In genomic region chr5:82275267-82275664, GRCh38 we compare ENCODE assay signal across 1 cellular context.
TF ChIP-seq lines count a peak whose summit lies in the region.

No MANE protein-coding gene starts in this region.

TF ChIP-seq in K562, 482 proteins besides CTCF, POLR2A, EP300 and RAD21 (continued from another document and continues in another):
- TF ChIP-seq, protein P1, sequence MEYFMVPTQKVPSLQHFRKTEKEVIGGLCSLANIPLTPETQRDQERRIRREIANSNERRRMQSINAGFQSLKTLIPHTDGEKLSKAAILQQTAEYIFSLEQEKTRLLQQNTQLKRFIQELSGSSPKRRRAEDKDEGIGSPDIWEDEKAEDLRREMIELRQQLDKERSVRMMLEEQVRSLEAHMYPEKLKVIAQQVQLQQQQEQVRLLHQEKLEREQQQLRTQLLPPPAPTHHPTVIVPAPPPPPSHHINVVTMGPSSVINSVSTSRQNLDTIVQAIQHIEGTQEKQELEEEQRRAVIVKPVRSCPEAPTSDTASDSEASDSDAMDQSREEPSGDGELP (CRISPR knock-in tag; IDR thresholded peaks at IDR 0.05; ENCODE audit: borderline replicate concordance), result no peak
- TF ChIP-seq TCF15 (CRISPR knock-in tag; IDR thresholded peaks at IDR 0.05) (no peak), MTA1 (IDR thresholded peaks at IDR 0.05; ENCODE audit: borderline replicate concordance) (no peak), CBFB (CRISPR knock-in tag; IDR thresholded peaks at IDR 0.05) (no peak), KDM1A (IDR thresholded peaks at IDR 0.05) (0 out of 4 replicates have a peak, but pooled peaks of 1 of the 2 experiments have one; percentile 6), ZNF551 (CRISPR knock-in tag; IDR thresholded peaks at IDR 0.05) (peak; percentile 83; the same call in 1 of the 2 replicates), RCOR1 (IDR thresholded peaks at IDR 0.05; ENCODE audit: borderline replicate concordance in 1 of 2, low read depth in 2 of 2, low read length in 2 of 2) (no peak), XRCC4 (IDR thresholded peaks at IDR 0.05; ENCODE audit: extremely low read depth, insufficient read depth, insufficient read length) (no peak), ZNF232 (CRISPR knock-in tag; IDR thresholded peaks at IDR 0.05) (no peak), POLR2H (tag; IDR thresholded peaks at IDR 0.05; ENCODE audit: low read depth) (peak; percentile 59; the same call in 1 of the 2 replicates), BRF2 (IDR thresholded peaks at IDR 0.05; ENCODE audit: borderline replicate concordance, insufficient read depth, insufficient read length) (no peak), GMEB1 (CRISPR knock-in tag; IDR thresholded peaks at IDR 0.05) (no peak), EWSR1 (IDR thresholded peaks at IDR 0.05; ENCODE audit: borderline replicate concordance, low read depth, partially characterized antibody) (peak; percentile 90), PRDM10 (IDR thresholded peaks at IDR 0.05; ENCODE audit: partially characterized antibody) (no peak), RBM39 (optimal IDR thresholded peaks at IDR 0.05; ENCODE audit: low read depth, low read length) (no peak), FUS (optimal IDR thresholded peaks at IDR 0.05; ENCODE audit: low read depth, low read length) (no peak), HBP1 (CRISPR knock-in tag; IDR thresholded peaks at IDR 0.05) (peak; percentile 39; the same call in 1 of the 2 replicates), BCLAF1 (IDR thresholded peaks at IDR 0.05; ENCODE audit: borderline replicate concordance in 1 of 2, control insufficient read depth in 1 of 2, low read depth in 2 of 2, low read length in 1 of 2) (peak; percentile 11 to 52; a peak in 1 of 4 replicates), ZBTB9 (CRISPR knock-in tag; IDR thresholded peaks at IDR 0.05) (no peak), ZNF253 (CRISPR knock-in tag; conservative IDR thresholded peaks at IDR 0.05) (peak; percentile 80; the same call in 1 of the 2 replicates), ZNF121 (CRISPR knock-in tag; conservative IDR thresholded peaks at IDR 0.05) (no peak), KDM5B (IDR thresholded peaks at IDR 0.05; ENCODE audit: insufficient replicate concordance, low read depth, low read length) (peak; percentile 19), KAT2B (IDR thresholded peaks at IDR 0.05; ENCODE audit: low read depth, low read length) (no peak), CUX1 (CRISPR knock-in tag; IDR thresholded peaks at IDR 0.05) (no peak), EGR1 (conservative IDR thresholded peaks at IDR 0.05) (no peak), HOXB6 (CRISPR knock-in tag; IDR thresholded peaks at IDR 0.05; ENCODE audit: borderline replicate concordance) (no peak), ZNF3 (CRISPR knock-in tag; IDR thresholded peaks at IDR 0.05) (0 out of 2 replicates have a peak, but pooled peaks have one; percentile 55)
- TF ChIP-seq, protein P2, sequence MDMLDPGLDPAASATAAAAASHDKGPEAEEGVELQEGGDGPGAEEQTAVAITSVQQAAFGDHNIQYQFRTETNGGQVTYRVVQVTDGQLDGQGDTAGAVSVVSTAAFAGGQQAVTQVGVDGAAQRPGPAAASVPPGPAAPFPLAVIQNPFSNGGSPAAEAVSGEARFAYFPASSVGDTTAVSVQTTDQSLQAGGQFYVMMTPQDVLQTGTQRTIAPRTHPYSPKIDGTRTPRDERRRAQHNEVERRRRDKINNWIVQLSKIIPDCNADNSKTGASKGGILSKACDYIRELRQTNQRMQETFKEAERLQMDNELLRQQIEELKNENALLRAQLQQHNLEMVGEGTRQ (CRISPR knock-in tag; IDR thresholded peaks at IDR 0.05), result no peak
- TF ChIP-seq, protein P3, sequence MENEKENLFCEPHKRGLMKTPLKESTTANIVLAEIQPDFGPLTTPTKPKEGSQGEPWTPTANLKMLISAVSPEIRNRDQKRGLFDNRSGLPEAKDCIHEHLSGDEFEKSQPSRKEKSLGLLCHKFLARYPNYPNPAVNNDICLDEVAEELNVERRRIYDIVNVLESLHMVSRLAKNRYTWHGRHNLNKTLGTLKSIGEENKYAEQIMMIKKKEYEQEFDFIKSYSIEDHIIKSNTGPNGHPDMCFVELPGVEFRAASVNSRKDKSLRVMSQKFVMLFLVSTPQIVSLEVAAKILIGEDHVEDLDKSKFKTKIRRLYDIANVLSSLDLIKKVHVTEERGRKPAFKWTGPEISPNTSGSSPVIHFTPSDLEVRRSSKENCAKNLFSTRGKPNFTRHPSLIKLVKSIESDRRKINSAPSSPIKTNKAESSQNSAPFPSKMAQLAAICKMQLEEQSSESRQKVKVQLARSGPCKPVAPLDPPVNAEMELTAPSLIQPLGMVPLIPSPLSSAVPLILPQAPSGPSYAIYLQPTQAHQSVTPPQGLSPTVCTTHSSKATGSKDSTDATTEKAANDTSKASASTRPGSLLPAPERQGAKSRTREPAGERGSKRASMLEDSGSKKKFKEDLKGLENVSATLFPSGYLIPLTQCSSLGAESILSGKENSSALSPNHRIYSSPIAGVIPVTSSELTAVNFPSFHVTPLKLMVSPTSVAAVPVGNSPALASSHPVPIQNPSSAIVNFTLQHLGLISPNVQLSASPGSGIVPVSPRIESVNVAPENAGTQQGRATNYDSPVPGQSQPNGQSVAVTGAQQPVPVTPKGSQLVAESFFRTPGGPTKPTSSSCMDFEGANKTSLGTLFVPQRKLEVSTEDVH (IDR thresholded peaks at IDR 0.05; ENCODE audit: low read depth, partially characterized antibody), result no peak
